In genomic region chr11:83724704-83725114, GRCh38 we compare ENCODE assay signal across 8 cellular contexts.
DNase-seq lines count a peak whose midpoint lies in the region; ATAC-seq, FAIRE-seq and TF ChIP-seq lines count a peak whose summit lies in the region.

No MANE protein-coding gene starts in this region.

- H3K56ac ChIP-seq in IMR-90 (ENCODE audit: extremely low read depth, insufficient read depth, low read length), result no peak overlapping the region

- H4K20me1 ChIP-seq in IMR-90 (ENCODE audit: insufficient read depth, low read length) (no peaks in the 10 kb centered on the region), GM12878 (ENCODE audit: control insufficient read depth, insufficient read depth) (no peaks in the 10 kb centered on the region)

- H2AFZ ChIP-seq in IMR-90 (replicated peaks; ENCODE audit: low read length, poor library complexity), result no peak overlapping the region
- H2AFZ ChIP-seq in GM12878 (ENCODE audit: control insufficient read depth, low read depth, low read length), result peak overlapping the region; percentile 50

- no peak overlapping the region for H3K27ac Mint-ChIP-seq in stimulated activated naive B cell treated with anti-CD40 and anti-IgM and Interleukin-4, amounts not matched to agents 10 μg/mL and 1 μg/mL and 100 μg/mL, for 72 hours
- H3K27ac Mint-ChIP-seq in activated CD4-positive, alpha-beta memory T cell treated with anti-CD3 and anti-CD28 coated beads, Interleukin-2, amount 10 ng/mL, durations not matched to agents 7 days and 5 days, result no peak overlapping the region
- H3K27ac Mint-ChIP-seq in effector memory CD8-positive, alpha-beta T cell, result no peak overlapping the region

- no peaks in the 10 kb centered on the region for H3K79me1 ChIP-seq in IMR-90 (ENCODE audit: low read depth in 1 of 2, low read length in 2 of 2)

- no peaks in the 10 kb centered on the region for H3K9me3 ChIP-seq in IMR-90 (ENCODE audit: control insufficient read depth, insufficient read depth, low read length)
- no peaks in the 10 kb centered on the region for H3K9me3 ChIP-seq in GM12878 (replicated peaks; ENCODE audit: control insufficient read depth, insufficient read depth, low read length)

- H3K79me2 ChIP-seq in GM12878 (ENCODE audit: control insufficient read depth, insufficient read depth, low read length), result no peaks in the 10 kb centered on the region

- in situ Hi-C loops in IMR-90 (cut with MboI; ENCODE audit: low sequenced_read_pairs) (no loop called here), GM12878 (cut with MboI) (no loop called here)

- no peak overlapping the region for H2AK9ac ChIP-seq in IMR-90 (replicated peaks; ENCODE audit: low read depth, low read length, poor library complexity)

- TF ChIP-seq RAD21 in IMR-90 (IDR thresholded peaks at IDR 0.05; ENCODE audit: low read length) (no peak), GM12878 (IDR thresholded peaks at IDR 0.05; ENCODE audit: insufficient read depth, low read depth, low read length) (no peak)

- SMC1A ChIA-PET in GM12878 (lab: Charles Lee; ENCODE audit: uncharacterized antibody, unreplicated experiment), result interaction anchor here (0.7 to 3.4 kb wide), 6 partner anchors 13 to 857 kb away, joined by 3 to 17 read pairs (median 3); no protein-coding TSS in a partner anchor

- H2BK5ac ChIP-seq in IMR-90 (ENCODE audit: low read depth, low read length, poor library complexity, severe bottlenecking), result no peak overlapping the region

- no peak overlapping the region for H3K4me3 ChIP-seq in IMR-90 (ENCODE audit: insufficient read depth, low read depth, low read length)
- H3K4me3 ChIP-seq in GM12878, result no peak overlapping the region; the same call in 1 of the 2 replicates

- H3K27ac ChIP-seq in IMR-90 (ENCODE audit: insufficient read depth, low read length) (no peak overlapping the region), GM12878 (ENCODE audit: control insufficient read depth, insufficient read depth) (no peak overlapping the region)

- H3K4me2 ChIP-seq in IMR-90 (ENCODE audit: low read depth, low read length) (no peak overlapping the region; the same call in 1 of the 2 replicates), GM12878 (ENCODE audit: control insufficient read depth, insufficient read depth) (peak overlapping the region; percentile 47)

- ATAC-seq in IMR-90 (ENCODE audit: low read depth), result peak; percentile 48
- no peak for ATAC-seq in GM12878
- ATAC-seq in stimulated activated naive B cell treated with anti-CD40 and anti-IgM and Interleukin-4, amounts not matched to agents 10 μg/mL and 1 μg/mL and 100 μg/mL, for 72 hours (replicated peaks), result peak in 1 of 2 donors; percentile 33
- ATAC-seq in effector memory CD8-positive, alpha-beta T cell (replicated peaks), result no peak

- no peaks in the 10 kb centered on the region for H3K36me3 Mint-ChIP-seq in stimulated activated naive B cell treated with anti-CD40 and anti-IgM and Interleukin-4, amounts not matched to agents 10 μg/mL and 1 μg/mL and 100 μg/mL, for 72 hours
- H3K36me3 Mint-ChIP-seq in activated CD4-positive, alpha-beta memory T cell treated with anti-CD3 and anti-CD28 coated beads, Interleukin-2, amount 10 ng/mL, durations not matched to agents 7 days and 5 days (ENCODE audit: low read depth), result no peaks in the 10 kb centered on the region
- no peaks in the 10 kb centered on the region for H3K36me3 Mint-ChIP-seq in effector memory CD8-positive, alpha-beta T cell (ENCODE audit: insufficient read depth)

- no peak overlapping the region for H2AK5ac ChIP-seq in IMR-90 (ENCODE audit: low read depth, low read length)

- peaks cover 17 to 28% of the 10 kb centered on the region in 2 donors for H3K27me3 Mint-ChIP-seq in stimulated activated naive B cell treated with anti-CD40 and anti-IgM and Interleukin-4, amounts not matched to agents 10 μg/mL and 1 μg/mL and 100 μg/mL, for 72 hours
- H3K27me3 Mint-ChIP-seq in activated CD4-positive, alpha-beta memory T cell treated with anti-CD3 and anti-CD28 coated beads, Interleukin-2, amount 10 ng/mL, durations not matched to agents 7 days and 5 days, result peaks cover 23% of the 10 kb centered on the region
- peaks cover 0 to 6% of the 10 kb centered on the region in 2 donors for H3K27me3 Mint-ChIP-seq in effector memory CD8-positive, alpha-beta T cell

- H2BK20ac ChIP-seq in IMR-90 (ENCODE audit: low read depth, low read length), result no peak overlapping the region

- H4K5ac ChIP-seq in IMR-90 (ENCODE audit: low read depth, low read length), result no peak overlapping the region

- peaks cover 10 to 12% of the 10 kb centered on the region in 2 donors for H3K4me1 Mint-ChIP-seq in stimulated activated naive B cell treated with anti-CD40 and anti-IgM and Interleukin-4, amounts not matched to agents 10 μg/mL and 1 μg/mL and 100 μg/mL, for 72 hours
- peaks cover 2% of the 10 kb centered on the region for H3K4me1 Mint-ChIP-seq in activated CD4-positive, alpha-beta memory T cell treated with anti-CD3 and anti-CD28 coated beads, Interleukin-2, amount 10 ng/mL, durations not matched to agents 7 days and 5 days
- peaks cover 0 to 11% of the 10 kb centered on the region in 2 donors for H3K4me1 Mint-ChIP-seq in effector memory CD8-positive, alpha-beta T cell (ENCODE audit: low read depth in 2 of 2)

- no peak overlapping the region for H3K9ac ChIP-seq in IMR-90 (ENCODE audit: low read depth, low read length)
- no peak overlapping the region for H3K9ac ChIP-seq in GM12878 (ENCODE audit: control insufficient read depth, insufficient read depth, low read length)

- peak overlapping the region; percentile 46 to 73 for H3K4me3 Mint-ChIP-seq in stimulated activated naive B cell treated with anti-CD40 and anti-IgM and Interleukin-4, amounts not matched to agents 10 μg/mL and 1 μg/mL and 100 μg/mL, for 72 hours
- no peak overlapping the region for H3K4me3 Mint-ChIP-seq in activated CD4-positive, alpha-beta memory T cell treated with anti-CD3 and anti-CD28 coated beads, Interleukin-2, amount 10 ng/mL, durations not matched to agents 7 days and 5 days
- peak overlapping the region in 1 of 2 donors; percentile 53 for H3K4me3 Mint-ChIP-seq in effector memory CD8-positive, alpha-beta T cell

- WGBS in IMR-90 (ENCODE audit: extremely low coverage in 2 of 2, insufficient read length in 1 of 2), 2 experiments, result no CpG with 5 or more reads among the region's 3 CpGs
- WGBS in GM12878 (ENCODE audit: insufficient coverage, insufficient replicate concordance, low lambda C conversion rate, missing lambda C conversion rate), result 14% methylated on average over 3 of the region's 3 CpGs

- RAD21 ChIA-PET in GM12878 (lab: Charles Lee; ENCODE audit: unreplicated experiment), result interaction anchor here (4.8 kb wide), 1 partner anchor 433 kb away, joined by 35 read pairs; no protein-coding TSS in a partner anchor

- FAIRE-seq in GM12878 (lab: Jason Lieb, UNC) (no peak), D721Med (lab: Jason Lieb, UNC) (no peak)

- no peaks in the 10 kb centered on the region for H3K36me3 ChIP-seq in IMR-90 (ENCODE audit: control insufficient read depth, insufficient read depth, low read length)
- H3K36me3 ChIP-seq in GM12878 (ENCODE audit: control insufficient read depth in 2 of 2, insufficient read depth in 2 of 2, low read length in 1 of 2), result no peaks in the 10 kb centered on the region

- no peak overlapping the region for H3K4ac ChIP-seq in IMR-90 (ENCODE audit: low read depth, low read length)

- no peak overlapping the region for H2BK15ac ChIP-seq in IMR-90 (ENCODE audit: low read depth, low read length)

- no peak overlapping the region for H2BK120ac ChIP-seq in IMR-90 (ENCODE audit: low read depth, low read length)

- no peak overlapping the region for H4K8ac ChIP-seq in IMR-90 (ENCODE audit: low read depth in 2 of 2, low read length in 2 of 2)

- intact Hi-C loops in IMR-90 (cut with micrococcal nuclease), result loop anchor here (1.0 to 2.0 kb wide), 3 partner anchors 203 to 818 kb away; no protein-coding TSS in a partner anchor
- intact Hi-C loops in GM12878 (cut with micrococcal nuclease; ENCODE audit: unreplicated experiment), result loop anchor here (2.0 to 5.0 kb wide), 3 partner anchors 142 to 817 kb away; no protein-coding TSS in a partner anchor

- no peak overlapping the region for H3K14ac ChIP-seq in IMR-90 (replicated peaks; ENCODE audit: low read depth, low read length)

- no peak for TF ChIP-seq POLR2A in IMR-90 (IDR thresholded peaks at IDR 0.05; ENCODE audit: low read depth, low read length)
- no peak for TF ChIP-seq POLR2A in GM12878 (IDR thresholded peaks at IDR 0.05; ENCODE audit: low read depth, low read length)

- CTCF ChIA-PET in IMR-90 (lab: Yijun Ruan, JAX), result interaction anchor here (1.9 kb wide), 1 partner anchor 432 kb away, joined by 10 read pairs; no protein-coding TSS in a partner anchor
- CTCF ChIA-PET in GM12878 (lab: Yijun Ruan, JAX), result interaction anchor here (0.7 to 1.5 kb wide), 4 partner anchors 45 to 476 kb away, joined by 3 to 5 read pairs (median 3); no protein-coding TSS in a partner anchor
- CTCF ChIA-PET in activated CD4-positive, alpha-beta memory T cell treated with anti-CD3 and anti-CD28 coated beads, Interleukin-2, amount 10 ng/mL, durations not matched to agents 7 days and 5 days (lab: Charles Lee), result no interaction called here

- TF ChIP-seq EP300 in GM12878 (IDR thresholded peaks at IDR 0.05; ENCODE audit: borderline replicate concordance in 1 of 2, control insufficient read depth in 1 of 2, low read depth in 2 of 2, low read length in 2 of 2), result no peak

- H3K18ac ChIP-seq in IMR-90 (ENCODE audit: low read depth, low read length), result no peak overlapping the region

- H3K27me3 ChIP-seq in IMR-90 (ENCODE audit: control insufficient read depth, insufficient read depth, low read length), result peaks cover 10% of the 10 kb centered on the region
- 0 out of 4 replicates have a peak, but pooled peaks cover 0 to 2% of the 10 kb centered on the region in 2 experiments for H3K27me3 ChIP-seq in GM12878 (replicated peaks in 1 of 2; ENCODE audit: control insufficient read depth in 2 of 2, insufficient read depth in 2 of 2, low read length in 1 of 2)

- no peaks in the 10 kb centered on the region for H3K9me3 Mint-ChIP-seq in stimulated activated naive B cell treated with anti-CD40 and anti-IgM and Interleukin-4, amounts not matched to agents 10 μg/mL and 1 μg/mL and 100 μg/mL, for 72 hours
- no peaks in the 10 kb centered on the region for H3K9me3 Mint-ChIP-seq in activated CD4-positive, alpha-beta memory T cell treated with anti-CD3 and anti-CD28 coated beads, Interleukin-2, amount 10 ng/mL, durations not matched to agents 7 days and 5 days
- H3K9me3 Mint-ChIP-seq in effector memory CD8-positive, alpha-beta T cell, result no peaks in the 10 kb centered on the region

- dilution Hi-C loops in IMR-90 (cut with HindIII; ENCODE audit: low sequenced_read_pairs, unreplicated experiment), result no loop called here

- POLR2A ChIA-PET in IMR-90 (lab: Charles Lee; ENCODE audit: unreplicated experiment) (no interaction called here), GM12878 (lab: Charles Lee) (no interaction called here)
- POLR2A ChIA-PET in activated CD4-positive, alpha-beta memory T cell treated with anti-CD3 and anti-CD28 coated beads, Interleukin-2, amount 10 ng/mL, durations not matched to agents 7 days and 5 days (lab: Charles Lee), result no interaction called here

- BruUV-seq in IMR-90 (replicated peaks; lab: Mats Ljungman, UMichigan) (no TSS peak), GM12878 (replicated peaks; lab: Mats Ljungman, UMichigan) (no TSS peak)

- no peaks in the 10 kb centered on the region for H3K4me1 ChIP-seq in IMR-90 (ENCODE audit: control insufficient read depth, insufficient read depth, low read length)
- peaks cover 11% of the 10 kb centered on the region; the same call in 1 of the 2 replicates for H3K4me1 ChIP-seq in GM12878 (ENCODE audit: control insufficient read depth, insufficient read depth, low read length)

- H3K9me1 ChIP-seq in IMR-90 (ENCODE audit: insufficient read depth, low read length), result no peaks in the 10 kb centered on the region

- H4K91ac ChIP-seq in IMR-90 (ENCODE audit: insufficient read depth, low read depth, low read length), result no peak overlapping the region

- TF ChIP-seq CTCF in IMR-90 (conservative IDR thresholded peaks at IDR 0.05; ENCODE audit: low read depth, low read length) (no peak), GM12878 (IDR thresholded peaks at IDR 0.05 in 2 of 3, conservative IDR thresholded peaks at IDR 0.05 in 1 of 3; ENCODE audit: control insufficient read depth in 2 of 3, extremely low read depth in 1 of 3, insufficient read depth in 1 of 3, low read depth in 3 of 3, low read length in 3 of 3) (no peak), D721Med (IDR thresholded peaks at IDR 0.05; ENCODE audit: insufficient read depth, missing control alignments) (no peak)

- no peak overlapping the region for H3K23ac ChIP-seq in IMR-90 (ENCODE audit: low read depth, low read length)

- DNase-seq in IMR-90 (no peak), GM12878 (ENCODE audit: low read depth, low spot score) (no peak), iPS-NIHi11 (ENCODE audit: low spot score) (peak; percentile 32), D721Med (ENCODE audit: insufficient read length, low spot score) (no peak), SKM-1 (lab: John Stamatoyannopoulos, UW; ENCODE audit: unreplicated experiment) (no peak)
- DNase-seq in stimulated activated naive B cell treated with anti-CD40 and anti-IgM and Interleukin-4, amounts not matched to agents 10 μg/mL and 1 μg/mL and 100 μg/mL, for 72 hours, result no peak
- no peak for DNase-seq in activated CD4-positive, alpha-beta memory T cell treated with anti-CD3 and anti-CD28 coated beads, Interleukin-2, amount 10 ng/mL, durations not matched to agents 7 days and 5 days
- no peak for DNase-seq in effector memory CD8-positive, alpha-beta T cell
